10 cellular contexts compared by ENCODE assay signal in the genomic region with DNA sequence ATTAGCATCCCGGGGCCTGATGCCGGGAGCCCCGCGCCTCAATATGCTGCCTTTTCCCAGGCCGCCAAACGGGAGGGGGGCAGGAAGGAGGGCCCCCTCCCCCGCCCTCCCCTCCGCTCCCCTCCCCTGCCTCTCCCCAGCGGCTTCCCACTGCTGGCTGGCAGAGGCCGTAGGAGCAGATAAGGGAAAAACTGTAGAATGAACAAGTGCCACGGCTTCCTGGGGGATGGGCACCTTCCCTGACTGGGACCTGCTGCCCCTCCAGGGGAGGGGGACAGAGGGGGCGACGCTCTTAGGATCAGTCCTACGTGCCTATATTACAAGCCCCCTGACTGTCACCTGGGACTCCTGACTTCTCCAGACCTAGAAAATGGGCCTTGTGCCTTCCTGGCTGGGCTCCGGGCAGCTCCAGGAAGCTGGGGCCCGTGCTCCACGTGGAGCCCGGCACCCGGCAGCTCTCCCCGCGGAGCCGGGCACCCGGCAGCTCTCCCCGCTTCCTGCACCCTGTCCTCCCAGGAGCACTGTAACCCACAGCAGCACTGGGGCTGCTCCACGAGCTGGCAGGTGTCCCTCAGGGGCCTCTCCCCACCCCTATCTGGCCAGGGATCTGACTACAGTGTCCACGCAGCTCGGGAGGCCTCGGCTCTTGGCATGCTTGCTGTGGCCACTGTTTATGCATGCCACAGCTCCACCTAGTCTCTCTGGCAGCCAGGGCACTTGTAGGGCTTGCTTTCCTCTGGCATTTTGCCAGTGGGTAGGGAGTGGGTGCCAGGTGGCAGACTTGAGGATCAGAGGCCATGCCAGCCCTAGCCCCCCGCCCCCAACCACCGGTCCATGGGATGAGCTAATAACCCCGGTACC. TPM values are rescaled to one million over a fixed set of nuclear protein-coding genes. Genes with fewer than 3 reads are reported as not detected.
DNase-seq lines count a peak whose midpoint lies in the region; ATAC-seq and TF ChIP-seq lines count a peak whose summit lies in the region.
"Had no signal": no experiment of that assay in that cellular context is flagged by ENCODE, and none has a peak within 500 bp of the region (broad histone marks: within the 10 kb centered on the region; RNA-seq: fewer than 3 reads in every experiment).

No MANE protein-coding gene starts in this region.

- 5% methylated on average over 24 of the region's 31 CpGs; no CpG with 5 or more reads in 1 of the 2 donors for WGBS in transverse colon (ENCODE audit: low coverage in 1 of 2), 2 donors

- H3K4me3 Mint-ChIP-seq in activated naive CD8-positive, alpha-beta T cell = peak overlapping the region; percentile 56
- no peak overlapping the region for H3K4me3 Mint-ChIP-seq in activated naive CD8-positive, alpha-beta T cell treated with anti-CD3 and anti-CD28 coated beads, Interleukin-2, amount 50 U/mL, for 24 hours

- H3K4me1 ChIP-seq in Peyer's patch (peaks cover 0 to 54% (median 22%) of the 10 kb centered on the region in 4 donors), transverse colon (peaks cover 26 to 56% (median 52%) of the 10 kb centered on the region in 4 donors)

- no peaks in the 10 kb centered on the region for H3K9me3 Mint-ChIP-seq in activated naive CD8-positive, alpha-beta T cell (ENCODE audit: low read depth)
- no peaks in the 10 kb centered on the region for H3K9me3 Mint-ChIP-seq in activated naive CD8-positive, alpha-beta T cell treated with anti-CD3 and anti-CD28 coated beads, Interleukin-2, amount 50 U/mL, for 24 hours

- H3K36me3 ChIP-seq in Peyer's patch (no peaks in the 10 kb centered on the region), transverse colon (no peaks in the 10 kb centered on the region)

- peaks cover 2% of the 10 kb centered on the region for H3K27me3 Mint-ChIP-seq in activated naive CD8-positive, alpha-beta T cell
- peaks cover 23% of the 10 kb centered on the region for H3K27me3 Mint-ChIP-seq in activated naive CD8-positive, alpha-beta T cell treated with anti-CD3 and anti-CD28 coated beads, Interleukin-2, amount 50 U/mL, for 24 hours

- in situ Hi-C loops in transverse colon (cut with MboI; ENCODE audit: low pct_ligation_motif_present in 1 of 4, low pct_unique_long_range_greater_than_20kb in 1 of 4, low sequenced_read_pairs in 3 of 4) = loop anchor here in 1 of 4 donors (25.0 kb wide), 1 partner anchor 343 kb away; a partner anchor contains a TSS

- H3K27ac Mint-ChIP-seq in activated naive CD8-positive, alpha-beta T cell = no peak overlapping the region
- H3K27ac Mint-ChIP-seq in activated naive CD8-positive, alpha-beta T cell treated with anti-CD3 and anti-CD28 coated beads, Interleukin-2, amount 50 U/mL, for 24 hours = no peak overlapping the region

- TF ChIP-seq POLR2A in Peyer's patch (IDR thresholded peaks at IDR 0.05) (no peak), transverse colon (IDR thresholded peaks at IDR 0.05) (no peak)

- no peak for TF ChIP-seq EP300 in transverse colon (IDR thresholded peaks at IDR 0.05; ENCODE audit: low read depth)

- H3K4me1 Mint-ChIP-seq in activated naive CD8-positive, alpha-beta T cell (ENCODE audit: low read depth) = peaks cover 15% of the 10 kb centered on the region
- peaks cover 15% of the 10 kb centered on the region for H3K4me1 Mint-ChIP-seq in activated naive CD8-positive, alpha-beta T cell treated with anti-CD3 and anti-CD28 coated beads, Interleukin-2, amount 50 U/mL, for 24 hours

- H3K27ac ChIP-seq in Peyer's patch (no peak overlapping the region), transverse colon (peak overlapping the region; percentile 16 to 60 (median 42))

- H3K4me3 ChIP-seq in Peyer's patch = peak overlapping the region; percentile 7 to 54 (median 48)
- H3K4me3 ChIP-seq in transverse colon = peak overlapping the region in 2 of 4 donors; percentile 20 to 42

- DNase-seq in activated naive CD8-positive, alpha-beta T cell treated with anti-CD3 and anti-CD28 coated beads, Interleukin-2, amount 50 U/mL, for 24 hours = no peak
- DNase-seq in Peyer's patch (no peak), hypothalamus (lab: John Stamatoyannopoulos, UW) (peak in 28 of 51 donors; percentile 18 to 77 (median 56)), transverse colon (peak; percentile 59), NCI-H128 (lab: John Stamatoyannopoulos, UW; ENCODE audit: unreplicated experiment) (no peak), mesenteric fat pad (ENCODE audit: low spot score) (no peak)
- DNase-seq: activated CD8-positive, alpha-beta memory T cell treated with anti-CD3 and anti-CD28 coated beads, Interleukin-2, amount 50 U/mL, for 4 hours; HCEC 1CT had no signal

- intact Hi-C loops in transverse colon (cut with DNase I; ENCODE audit: low total_unique reads) = no loop called here

- peaks cover 0 to 17% of the 10 kb centered on the region in 2 donors for H3K27me3 ChIP-seq in Peyer's patch
- H3K27me3 ChIP-seq in transverse colon = peaks cover 55% of the 10 kb centered on the region

- no peak for ATAC-seq in activated naive CD8-positive, alpha-beta T cell treated with anti-CD3 and anti-CD28 coated beads, Interleukin-2, amount 50 U/mL, for 24 hours
- ATAC-seq in HG02884 (IDR thresholded peaks at IDR 0.05; ENCODE audit: unreplicated experiment) = no peak

- H3K9me3 ChIP-seq in Peyer's patch (no peaks in the 10 kb centered on the region), transverse colon (no peaks in the 10 kb centered on the region)

- TF ChIP-seq CTCF in Peyer's patch (IDR thresholded peaks at IDR 0.05) (no peak), transverse colon (IDR thresholded peaks at IDR 0.05) (no peak)

- H3K36me3 Mint-ChIP-seq in activated naive CD8-positive, alpha-beta T cell = no peaks in the 10 kb centered on the region
- H3K36me3 Mint-ChIP-seq in activated naive CD8-positive, alpha-beta T cell treated with anti-CD3 and anti-CD28 coated beads, Interleukin-2, amount 50 U/mL, for 24 hours (ENCODE audit: low read depth) = no peaks in the 10 kb centered on the region

RNA-seq across cellular contexts. Expression of a gene that starts 0.7 kb away (rescaled TPM):
- total RNA-seq in Peyer's patch = under 1 TPM in 1 of 4 donors, not detected in 3; 0.88 TPM
- total RNA-seq in transverse colon = 1 to 10 TPM in 1 of 4 donors, under 1 TPM in 1, not detected in 2; 0.64 to 1.1 TPM
- total RNA-seq in mesenteric fat pad = 0.58 TPM

RNA-seq across cellular contexts. Expression of a gene that starts 4.3 kb away (rescaled TPM):
- total RNA-seq in Peyer's patch (10 to 100 TPM; 43.4 to 82.5 (median 70.5) TPM), transverse colon (10 to 100 TPM; 41.1 to 58.3 (median 47.3) TPM), mesenteric fat pad (23.0 TPM)

RNA-seq across cellular contexts. Expression of a gene that starts 25.4 kb away (rescaled TPM):
- 100 to 1,000 TPM; 231 to 532 (median 316) TPM for total RNA-seq in Peyer's patch
- 100 to 1,000 TPM; 178 to 758 (median 278) TPM for total RNA-seq in transverse colon
- 53.7 TPM for total RNA-seq in mesenteric fat pad

RNA-seq across cellular contexts. Expression of a gene that starts 54.6 kb away (rescaled TPM):
- total RNA-seq in Peyer's patch (10 to 100 TPM in 2 of 4 donors, 1 to 10 TPM in 2; 2.5 to 18.3 (median 7.8) TPM), transverse colon (1 to 10 TPM in 3 of 4 donors, under 1 TPM in 1; 1.00 to 7.3 (median 4.6) TPM), mesenteric fat pad (0.55 TPM)

RNA-seq across cellular contexts. Expression of a gene that starts 55.8 kb away (rescaled TPM):
- 10 to 100 TPM; 41.3 to 79.5 (median 59.0) TPM for total RNA-seq in Peyer's patch
- 100 to 1,000 TPM in 1 of 4 donors, 10 to 100 TPM in 3; 33.7 to 101 (median 50.1) TPM for total RNA-seq in transverse colon
- total RNA-seq in mesenteric fat pad = 12.4 TPM

Comparison
In these comparisons a context has a peak if more than half of its experiments do, and no peak if none do; other contexts are left out.
1. DNase-seq: peak in hypothalamus (28 of 51) and transverse colon (single experiment); none in activated naive CD8-positive, alpha-beta T cell treated with anti-CD3 and anti-CD28 coated beads, Interleukin-2, amount 50 U/mL, for 24 hours (single experiment), Peyer's patch (0 of 3), NCI-H128 (single experiment) and mesenteric fat pad (single experiment).
2. H3K27ac ChIP-seq: peak in transverse colon (4 of 4); none in Peyer's patch (0 of 4).